12 cellular contexts compared by ENCODE assay signal in the genomic region with DNA sequence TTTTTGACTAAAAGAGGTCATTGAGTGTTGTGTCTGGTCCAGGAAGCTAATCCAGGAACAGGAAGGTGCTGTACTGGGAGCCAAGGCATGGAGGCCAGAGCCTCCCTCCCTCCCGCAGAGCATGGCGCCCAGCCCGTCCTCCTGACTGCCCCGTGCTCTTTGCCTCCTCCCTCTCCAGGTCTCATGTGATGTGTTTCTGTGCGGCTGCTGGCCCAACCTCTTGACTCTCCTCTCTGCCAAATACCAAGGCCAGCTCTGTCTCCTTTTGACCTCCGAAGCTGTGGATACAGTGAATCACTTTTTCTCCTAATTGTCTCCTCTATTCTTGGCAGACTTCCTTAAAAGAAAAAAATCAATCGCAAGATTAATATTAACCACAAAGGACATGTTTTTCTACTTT.
A peak's percentile ranks its signal among the peaks of the same experiment; 100 is the strongest.
DNase-seq lines count a peak whose midpoint lies in the region; ATAC-seq, FAIRE-seq and TF ChIP-seq lines count a peak whose summit lies in the region.
"Had no signal": no experiment of that assay in that cellular context is flagged by ENCODE, and none has a peak within 500 bp of the region (broad histone marks: within the 10 kb centered on the region; RNA-seq: fewer than 3 reads in every experiment).

No MANE protein-coding gene starts in this region.

- POLR2A ChIA-PET in activated CD4-positive, alpha-beta T cell treated with anti-CD3 and anti-CD28 coated beads, Interleukin-2, amount 10 ng/mL, durations not matched to agents 7 days and 5 days (lab: Charles Lee) = no interaction called here

- no peak for FAIRE-seq in H54 (lab: Jason Lieb, UNC)

- H3K27ac ChIP-seq in tibial artery = no peak overlapping the region

- DNase-seq in H54 (ENCODE audit: insufficient read length, low spot score) (peak; percentile 37), endothelial cell (ENCODE audit: low spot score) (no peak), lower leg skin (ENCODE audit: low spot score in 2 of 2) (peak; percentile 82 to 94), tibial artery (peak; percentile 88 to 92), NCI-H1092 treated with DMSO at 0.1 percent for 48 hours (lab: John Stamatoyannopoulos, UW) (no peak), natural killer cell (no peak)
- DNase-seq in activated CD4-positive, alpha-beta T cell treated with anti-CD3 and anti-CD28 coated beads, Interleukin-2, amount 10 ng/mL, durations not matched to agents 7 days and 5 days = no peak
- DNase-seq: DMS153; effector CD4-positive, alpha-beta T cell; NCI-H1105 treated with DMSO at 0.1 percent for 48 hours had no signal

- TF ChIP-seq CTCF in endothelial cell (IDR thresholded peaks at IDR 0.05; ENCODE audit: unreplicated experiment) (no peak), lower leg skin (IDR thresholded peaks at IDR 0.05) (no peak), tibial artery (IDR thresholded peaks at IDR 0.05) (no peak), natural killer cell (IDR thresholded peaks at IDR 0.05) (no peak)

- H3K4me1 ChIP-seq in tibial artery = no peaks in the 10 kb centered on the region

- 51 to 52% methylated on average over 7 of the region's 7 CpGs for WGBS in lower leg skin, 2 donors

- TF ChIP-seq POLR2A in H54 (IDR thresholded peaks at IDR 0.05; ENCODE audit: low read depth, low read length) (no peak), lower leg skin (IDR thresholded peaks at IDR 0.05) (no peak)

- peak overlapping the region; percentile 52 for H3K4me3 Mint-ChIP-seq in endothelial cell (ENCODE audit: unreplicated experiment)
- no peak overlapping the region for H3K4me3 Mint-ChIP-seq in natural killer cell
- H3K4me3 Mint-ChIP-seq in activated CD4-positive, alpha-beta T cell treated with anti-CD3 and anti-CD28 coated beads, Interleukin-2, amount 10 ng/mL, durations not matched to agents 7 days and 5 days = no peak overlapping the region

- peaks cover 0 to 2% of the 10 kb centered on the region in 2 donors for H3K27me3 ChIP-seq in tibial artery

- H3K36me3 ChIP-seq in tibial artery = no peaks in the 10 kb centered on the region

- no peak for ATAC-seq in GM21717 (IDR thresholded peaks at IDR 0.05; ENCODE audit: unreplicated experiment)
- no peak for ATAC-seq in natural killer cell

- H3K9me3 Mint-ChIP-seq in endothelial cell (ENCODE audit: unreplicated experiment) (no peaks in the 10 kb centered on the region), natural killer cell (no peaks in the 10 kb centered on the region)
- no peaks in the 10 kb centered on the region for H3K9me3 Mint-ChIP-seq in activated CD4-positive, alpha-beta T cell treated with anti-CD3 and anti-CD28 coated beads, Interleukin-2, amount 10 ng/mL, durations not matched to agents 7 days and 5 days
- H3K9me3 Mint-ChIP-seq: activated T-helper 2 cell treated with anti-CD3 and anti-CD28 coated beads, Interferon-gamma antibody, Interleukin-2, Interleukin-4, amounts not matched to agents 10 μg/mL and 5 μg/mL and 100 μg/mL, durations not matched to agents 14 hours and 24 hours and 36 hours had no signal

- CTCF ChIA-PET in activated CD4-positive, alpha-beta T cell treated with anti-CD3 and anti-CD28 coated beads, Interleukin-2, amount 10 ng/mL, durations not matched to agents 7 days and 5 days (lab: Charles Lee) = interaction anchor here (0.9 to 2.3 kb wide), 4 partner anchors 10 to 283 kb away, joined by 3 to 7 read pairs (median 3); no protein-coding TSS in a partner anchor

- no peaks in the 10 kb centered on the region for H3K9me3 ChIP-seq in tibial artery

- H3K27ac Mint-ChIP-seq in endothelial cell (ENCODE audit: unreplicated experiment) = peak overlapping the region; percentile 4
- no peak overlapping the region for H3K27ac Mint-ChIP-seq in natural killer cell
- no peak overlapping the region for H3K27ac Mint-ChIP-seq in activated CD4-positive, alpha-beta T cell treated with anti-CD3 and anti-CD28 coated beads, Interleukin-2, amount 10 ng/mL, durations not matched to agents 7 days and 5 days
- H3K27ac Mint-ChIP-seq: activated T-helper 2 cell treated with anti-CD3 and anti-CD28 coated beads, Interferon-gamma antibody, Interleukin-2, Interleukin-4, amounts not matched to agents 10 μg/mL and 5 μg/mL and 100 μg/mL, durations not matched to agents 14 hours and 24 hours and 36 hours had no signal

- H3K27me3 Mint-ChIP-seq in endothelial cell (ENCODE audit: unreplicated experiment) (peaks cover 5% of the 10 kb centered on the region), natural killer cell (ENCODE audit: low read depth in 2 of 2) (peaks cover 6 to 15% of the 10 kb centered on the region in 2 donors)
- peaks cover 3% of the 10 kb centered on the region for H3K27me3 Mint-ChIP-seq in activated CD4-positive, alpha-beta T cell treated with anti-CD3 and anti-CD28 coated beads, Interleukin-2, amount 10 ng/mL, durations not matched to agents 7 days and 5 days

- H3K36me3 Mint-ChIP-seq in endothelial cell (ENCODE audit: low read depth, unreplicated experiment) = no peaks in the 10 kb centered on the region
- no peaks in the 10 kb centered on the region for H3K36me3 Mint-ChIP-seq in natural killer cell
- no peaks in the 10 kb centered on the region for H3K36me3 Mint-ChIP-seq in activated CD4-positive, alpha-beta T cell treated with anti-CD3 and anti-CD28 coated beads, Interleukin-2, amount 10 ng/mL, durations not matched to agents 7 days and 5 days (ENCODE audit: low read depth)

- intact Hi-C loops in lower leg skin (cut with DNase I; ENCODE audit: low total_unique reads) = no loop called here
- intact Hi-C loops in tibial artery (cut with DNase I; ENCODE audit: low total_unique reads) = no loop called here
- intact Hi-C loops in natural killer cell (cut with micrococcal nuclease) = no loop called here

- H3K4me1 Mint-ChIP-seq in endothelial cell (ENCODE audit: unreplicated experiment) (peaks cover 13% of the 10 kb centered on the region), natural killer cell (no peaks in the 10 kb centered on the region)
- no peaks in the 10 kb centered on the region for H3K4me1 Mint-ChIP-seq in activated CD4-positive, alpha-beta T cell treated with anti-CD3 and anti-CD28 coated beads, Interleukin-2, amount 10 ng/mL, durations not matched to agents 7 days and 5 days

- no peak overlapping the region for H3K4me3 ChIP-seq in lower leg skin (ENCODE audit: low read depth, poor library complexity, severe bottlenecking)
- no peak overlapping the region for H3K4me3 ChIP-seq in tibial artery

Comparison
In these comparisons a context has a peak if more than half of its experiments do, and no peak if none do; other contexts are left out.
1. DNase-seq: peak in H54 (single experiment), lower leg skin (2 of 2) and tibial artery (2 of 2); none in endothelial cell (single experiment), NCI-H1092 treated with DMSO at 0.1 percent for 48 hours (single experiment), natural killer cell (single experiment) and activated CD4-positive, alpha-beta T cell treated with anti-CD3 and anti-CD28 coated beads, Interleukin-2, amount 10 ng/mL, durations not matched to agents 7 days and 5 days (single experiment).